Comparison of ENCODE assay signal across 9 cellular contexts in the genomic region with DNA sequence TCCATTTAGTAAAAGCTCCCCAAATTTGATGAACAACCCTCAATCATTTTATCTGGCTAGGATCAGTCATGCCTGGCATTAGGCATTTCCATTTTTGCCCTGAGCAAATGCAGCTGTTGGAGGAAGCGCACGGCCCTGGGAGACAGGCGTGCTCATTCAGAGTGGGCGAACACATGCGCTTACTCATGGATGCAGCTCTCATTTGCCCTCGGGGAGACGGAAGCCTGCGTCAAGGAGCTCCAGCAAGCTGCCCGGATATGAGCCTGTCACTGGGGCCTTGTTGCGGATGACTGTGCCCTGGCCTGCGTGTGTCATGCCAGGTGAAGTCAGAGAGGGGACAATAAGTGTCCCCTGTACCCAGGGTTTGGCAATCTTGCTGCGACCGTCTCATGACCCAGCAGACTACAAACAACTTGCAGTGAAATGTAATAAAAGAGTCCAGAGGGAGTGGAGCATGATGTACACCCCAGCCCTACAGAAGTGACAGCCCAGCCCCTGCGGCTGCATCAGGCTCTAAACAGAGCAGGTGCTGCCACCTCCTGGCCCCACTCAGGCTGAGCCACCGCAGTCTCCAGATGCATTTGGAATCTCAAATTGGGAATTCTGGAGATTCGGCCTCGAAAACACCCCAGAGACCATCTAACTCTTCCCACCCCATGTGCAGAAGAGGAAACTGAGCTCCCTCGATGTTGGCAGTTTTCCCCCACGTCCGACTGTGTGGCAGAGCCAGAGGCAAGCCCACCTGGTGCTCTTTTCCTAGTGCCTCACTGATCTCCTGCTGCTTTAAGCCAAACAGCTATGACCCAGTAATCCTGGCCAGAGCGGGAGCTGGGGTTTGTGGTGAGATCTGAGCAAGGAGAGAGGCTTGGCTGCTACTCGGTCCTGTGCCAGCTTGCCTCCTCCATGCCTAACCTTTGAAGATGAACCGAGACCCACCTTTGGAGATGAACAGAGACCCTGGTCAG.
DNase-seq lines count a peak whose midpoint lies in the region; ATAC-seq and TF ChIP-seq lines count a peak whose summit lies in the region.
"Had no signal": no experiment of that assay in that cellular context is flagged by ENCODE, and none has a peak within 500 bp of the region (broad histone marks: within the 10 kb centered on the region; RNA-seq: fewer than 3 reads in every experiment).

No MANE protein-coding gene starts in this region.

- H3K27me3 ChIP-seq in Caco-2 (replicated peaks; ENCODE audit: control insufficient read depth, insufficient read depth, low read length) (peaks cover 1% of the 10 kb centered on the region), H9 (ENCODE audit: insufficient read depth, low read length) (no peaks in the 10 kb centered on the region)

- H3K18ac ChIP-seq in H9 (ENCODE audit: insufficient read length, low read depth, low read length): no peak overlapping the region

- no peak overlapping the region for H2AFZ ChIP-seq in H9 (ENCODE audit: low read length)

- H3K27ac Mint-ChIP-seq in Caco-2 (ENCODE audit: unreplicated experiment): no peak overlapping the region
- H3K27ac Mint-ChIP-seq in H9: no peak overlapping the region
- no peak overlapping the region for H3K27ac Mint-ChIP-seq in activated CD8-positive, alpha-beta memory T cell treated with anti-CD3 and anti-CD28 coated beads, Interleukin-2, amount 10 ng/mL, durations not matched to agents 7 days and 5 days

- H4K20me1 ChIP-seq in H9 (ENCODE audit: control insufficient read depth, insufficient read depth, insufficient read length): no peaks in the 10 kb centered on the region

- DNase-seq in Caco-2 (peak; percentile 64 to 65), H9 (peak; percentile 69), SK-N-MC (ENCODE audit: low read depth, low spot score) (no peak), fibroblast of villous mesenchyme (ENCODE audit: low read depth) (peak; percentile 36), pons (ENCODE audit: low spot score) (peak; percentile 63), SKM-1 treated with dmso at 0.1 percent for 144 hours (lab: John Stamatoyannopoulos, UW; ENCODE audit: unreplicated experiment) (no peak)
- no peak for DNase-seq in activated CD8-positive, alpha-beta memory T cell treated with anti-CD3 and anti-CD28 coated beads, Interleukin-2, amount 10 ng/mL, durations not matched to agents 7 days and 5 days
- DNase-seq in stimulated activated naive CD4-positive, alpha-beta T cell treated with Interleukin-2 at 50 U/mL for 16 hours (lab: John Stamatoyannopoulos, UW): no peak
- DNase-seq: naive B cell had no signal

- H3K4me2 ChIP-seq in H9 (ENCODE audit: insufficient read depth, insufficient read length, low read length): no peak overlapping the region

- H3K9me3 ChIP-seq in Caco-2: no peaks in the 10 kb centered on the region
- no peaks in the 10 kb centered on the region for H3K9me3 ChIP-seq in H9 (ENCODE audit: control insufficient read depth, low read depth, low read length)
- H3K9me3 ChIP-seq in SK-N-MC (ENCODE audit: low read depth, low read length): no peaks in the 10 kb centered on the region

- no peak overlapping the region for H3K23ac ChIP-seq in H9 (ENCODE audit: insufficient read length, low read depth, low read length)

- ATAC-seq in activated CD8-positive, alpha-beta memory T cell treated with anti-CD3 and anti-CD28 coated beads, Interleukin-2, amount 10 ng/mL, durations not matched to agents 7 days and 5 days: no peak

- POLR2A ChIA-PET in Caco-2 (lab: Charles Lee): no interaction called here

- peaks cover 21% of the 10 kb centered on the region for H3K27me3 Mint-ChIP-seq in Caco-2 (ENCODE audit: insufficient read depth, unreplicated experiment)
- peaks cover 11% of the 10 kb centered on the region for H3K27me3 Mint-ChIP-seq in H9 (ENCODE audit: low read depth)
- H3K27me3 Mint-ChIP-seq in activated CD8-positive, alpha-beta memory T cell treated with anti-CD3 and anti-CD28 coated beads, Interleukin-2, amount 10 ng/mL, durations not matched to agents 7 days and 5 days: peaks cover 9% of the 10 kb centered on the region

- H2BK5ac ChIP-seq in H9 (ENCODE audit: insufficient read length, low read length): no peak overlapping the region

- intact Hi-C loops in Caco-2 (cut with micrococcal nuclease; ENCODE audit: unreplicated experiment): loop anchor here (1.0 kb wide), 2 partner anchors 89 to 103 kb away; no protein-coding TSS in a partner anchor

- WGBS in H9 (ENCODE audit: extremely low coverage, insufficient read length, low lambda C conversion rate): no CpG with 5 or more reads among the region's 23 CpGs

- no peak overlapping the region for H2BK120ac ChIP-seq in H9 (ENCODE audit: low read depth, low read length, poor library complexity, severe bottlenecking)

- TF ChIP-seq CTCF in Caco-2 (IDR thresholded peaks at IDR 0.05; ENCODE audit: insufficient read depth in 1 of 2, low read depth in 1 of 2, low read length in 1 of 2, severe bottlenecking in 1 of 2, unreplicated experiment in 1 of 2): peak; percentile 81 to 91
- peak; percentile 90 for TF ChIP-seq CTCF in H9 (conservative IDR thresholded peaks at IDR 0.05)
- TF ChIP-seq CTCF in fibroblast of villous mesenchyme (IDR thresholded peaks at IDR 0.05; ENCODE audit: insufficient read depth, low read depth, low read length): peak; percentile 64

- CTCF ChIA-PET in Caco-2 (lab: Charles Lee): interaction anchor here (1.1 to 2.5 kb wide), 2 partner anchors 103 kb away, joined by 5 to 8 read pairs; no protein-coding TSS in a partner anchor
- CTCF ChIA-PET in activated CD8-positive, alpha-beta memory T cell treated with anti-CD3 and anti-CD28 coated beads, Interleukin-2, amount 10 ng/mL, durations not matched to agents 7 days and 5 days (lab: Charles Lee): interaction anchor here (0.6 to 2.0 kb wide), 4 partner anchors 14 to 150 kb away, joined by 3 to 6 read pairs (median 4); no protein-coding TSS in a partner anchor

- H2BK15ac ChIP-seq in H9 (ENCODE audit: low read depth, low read length): no peak overlapping the region

- H4K8ac ChIP-seq in H9 (replicated peaks; ENCODE audit: insufficient read length, low read depth, low read length): no peak overlapping the region

- H3K36me3 ChIP-seq in Caco-2 (ENCODE audit: control insufficient read depth, insufficient read depth, low read length) (no peaks in the 10 kb centered on the region), SK-N-MC (ENCODE audit: insufficient read depth, low read length) (no peaks in the 10 kb centered on the region)

- no peaks in the 10 kb centered on the region for H3K4me1 Mint-ChIP-seq in Caco-2 (ENCODE audit: low read depth, unreplicated experiment)
- peaks cover 17 to 20% of the 10 kb centered on the region in 2 experiments for H3K4me1 Mint-ChIP-seq in H9
- H3K4me1 Mint-ChIP-seq in activated CD8-positive, alpha-beta memory T cell treated with anti-CD3 and anti-CD28 coated beads, Interleukin-2, amount 10 ng/mL, durations not matched to agents 7 days and 5 days: no peaks in the 10 kb centered on the region
- H3K4me1 Mint-ChIP-seq: naive B cell had no signal

- H3K9ac ChIP-seq in H9 (ENCODE audit: extremely low read depth, insufficient read length, low read length): no peak overlapping the region
- no peak overlapping the region for H3K9ac ChIP-seq in SK-N-MC (ENCODE audit: insufficient read length)

- no peaks in the 10 kb centered on the region for H3K79me1 ChIP-seq in H9 (ENCODE audit: insufficient read depth, low read depth, low read length, poor library complexity, severe bottlenecking)

- H2BK20ac ChIP-seq in H9 (ENCODE audit: low read depth, low read length, poor library complexity, severe bottlenecking): no peak overlapping the region

- H3K79me2 ChIP-seq in H9 (ENCODE audit: insufficient read depth, low read length): no peaks in the 10 kb centered on the region

- no peak overlapping the region for H3K27ac ChIP-seq in H9 (ENCODE audit: insufficient read length, low read depth, low read length)
- H3K27ac ChIP-seq in SK-N-MC: peak overlapping the region; percentile 62; the same call in 1 of the 2 replicates

- H4K5ac ChIP-seq in H9 (ENCODE audit: insufficient read length, low read depth, low read length): no peak overlapping the region

- no peak overlapping the region for H3K56ac ChIP-seq in H9 (ENCODE audit: insufficient read length, low read depth, low read length)

- H3T11ph ChIP-seq in H9 (ENCODE audit: low read length): no peak overlapping the region

- no peak overlapping the region for H2BK12ac ChIP-seq in H9 (ENCODE audit: insufficient read length, low read depth, low read length)

- no peak overlapping the region for H2AK5ac ChIP-seq in H9 (ENCODE audit: insufficient read length, low read length)

- BruUV-seq in Caco-2 (replicated peaks; lab: Mats Ljungman, UMichigan): no TSS peak

- no peaks in the 10 kb centered on the region for H3K9me3 Mint-ChIP-seq in Caco-2 (ENCODE audit: unreplicated experiment)
- no peaks in the 10 kb centered on the region; a peak in 1 of 5 replicates for H3K9me3 Mint-ChIP-seq in H9
- H3K9me3 Mint-ChIP-seq in activated CD8-positive, alpha-beta memory T cell treated with anti-CD3 and anti-CD28 coated beads, Interleukin-2, amount 10 ng/mL, durations not matched to agents 7 days and 5 days (ENCODE audit: low read depth): no peaks in the 10 kb centered on the region
- H3K9me3 Mint-ChIP-seq: naive B cell had no signal

- H3K14ac ChIP-seq in H9 (ENCODE audit: insufficient read depth, low read length): no peak overlapping the region

- H3K4me1 ChIP-seq in Caco-2: no peaks in the 10 kb centered on the region
- peaks cover 7% of the 10 kb centered on the region; the same call in 1 of the 2 replicates for H3K4me1 ChIP-seq in H9 (ENCODE audit: insufficient read depth, low read length)

- no peak overlapping the region for H4K91ac ChIP-seq in H9 (ENCODE audit: insufficient read length, low read depth, low read length)

- H3K4me3 ChIP-seq in Caco-2 (ENCODE audit: low read depth, low read length) (no peak overlapping the region), SK-N-MC (no peak overlapping the region), fibroblast of villous mesenchyme (ENCODE audit: low read depth, low read length) (no peak overlapping the region)

- H3K4me3 Mint-ChIP-seq in Caco-2 (ENCODE audit: unreplicated experiment) (no peak overlapping the region), H9 (no peak overlapping the region)
- no peak overlapping the region for H3K4me3 Mint-ChIP-seq in activated CD8-positive, alpha-beta memory T cell treated with anti-CD3 and anti-CD28 coated beads, Interleukin-2, amount 10 ng/mL, durations not matched to agents 7 days and 5 days
- H3K4me3 Mint-ChIP-seq: naive B cell had no signal

- no peaks in the 10 kb centered on the region for H3K23me2 ChIP-seq in H9 (ENCODE audit: insufficient read length, low read depth, low read length, poor library complexity, severe bottlenecking)

- no peak overlapping the region for H3K4ac ChIP-seq in H9 (ENCODE audit: low read depth, low read length)

- no peaks in the 10 kb centered on the region for H3K36me3 Mint-ChIP-seq in Caco-2 (ENCODE audit: insufficient read depth, unreplicated experiment)
- no peaks in the 10 kb centered on the region; a peak in 1 of 7 replicates for H3K36me3 Mint-ChIP-seq in H9 (ENCODE audit: insufficient read depth in 1 of 3, low read depth in 3 of 3)
- no peaks in the 10 kb centered on the region for H3K36me3 Mint-ChIP-seq in activated CD8-positive, alpha-beta memory T cell treated with anti-CD3 and anti-CD28 coated beads, Interleukin-2, amount 10 ng/mL, durations not matched to agents 7 days and 5 days
- H3K36me3 Mint-ChIP-seq: naive B cell had no signal

Comparison
In these comparisons a context has a peak if more than half of its experiments do, and no peak if none do; other contexts are left out.
1. DNase-seq: peak in Caco-2 (2 of 2), H9 (single experiment), fibroblast of villous mesenchyme (single experiment) and pons (single experiment); none in SK-N-MC (single experiment), activated CD8-positive, alpha-beta memory T cell treated with anti-CD3 and anti-CD28 coated beads, Interleukin-2, amount 10 ng/mL, durations not matched to agents 7 days and 5 days (single experiment), stimulated activated naive CD4-positive, alpha-beta T cell treated with Interleukin-2 at 50 U/mL for 16 hours (single experiment) and SKM-1 treated with dmso at 0.1 percent for 144 hours (single experiment).
2. Peak in every context shown above with its lines, with median percentiles within 50 percentile points of each other: CTCF ChIP-seq.